Comparison of ENCODE assay signal across 1 cellular context in genomic region chr3:41290306-41290705, GRCh38.
TF ChIP-seq lines count a peak whose summit lies in the region.

No MANE protein-coding gene starts in this region.

TF ChIP-seq in HepG2, 621 proteins besides CTCF, POLR2A, EP300 and RAD21 (continued from another document and continues in another):
- TF ChIP-seq CEBPB (IDR thresholded peaks at IDR 0.05; ENCODE audit: borderline replicate concordance, low read depth, low read length) (peak; percentile 33; the same call in 1 of the 2 replicates), CEBPG (CRISPR knock-in tag; IDR thresholded peaks at IDR 0.05) (peak; percentile 77), EHMT2 (IDR thresholded peaks at IDR 0.05; ENCODE audit: borderline replicate concordance, low read depth, low read length) (peak; percentile 85; the same call in 1 of the 2 replicates), ARID5B (CRISPR knock-in tag; IDR thresholded peaks at IDR 0.05) (no peak), HNF4A (CRISPR knock-in tag; IDR thresholded peaks at IDR 0.05) (peak; percentile 77), KAT7 (CRISPR knock-in tag; IDR thresholded peaks at IDR 0.05; ENCODE audit: borderline replicate concordance) (no peak), HOXA3 (CRISPR knock-in tag; IDR thresholded peaks at IDR 0.05) (no peak), MTERF4 (CRISPR knock-in tag; IDR thresholded peaks at IDR 0.05) (no peak), ZSCAN5A (CRISPR knock-in tag; IDR thresholded peaks at IDR 0.05; ENCODE audit: borderline replicate concordance) (no peak), NFE2 (CRISPR knock-in tag; IDR thresholded peaks at IDR 0.05) (no peak), ZNF629 (CRISPR knock-in tag; conservative IDR thresholded peaks at IDR 0.05) (0 out of 2 replicates have a peak, but pooled peaks have one; percentile 32), NFRKB (IDR thresholded peaks at IDR 0.05) (no peak), YEATS2 (CRISPR knock-in tag; IDR thresholded peaks at IDR 0.05; ENCODE audit: borderline replicate concordance) (no peak), FOXP4 (CRISPR knock-in tag; IDR thresholded peaks at IDR 0.05) (peak; percentile 14; the same call in 1 of the 2 replicates), CEBPZ (IDR thresholded peaks at IDR 0.05; ENCODE audit: low read length) (no peak), FUBP1 (CRISPR knock-in tag; IDR thresholded peaks at IDR 0.05; ENCODE audit: borderline replicate concordance) (no peak), REXO4 (CRISPR knock-in tag; IDR thresholded peaks at IDR 0.05; ENCODE audit: borderline replicate concordance) (no peak), BATF2 (CRISPR knock-in tag; IDR thresholded peaks at IDR 0.05) (no peak), CBFB (CRISPR knock-in tag; IDR thresholded peaks at IDR 0.05) (no peak), HNF4G (IDR thresholded peaks at IDR 0.05; ENCODE audit: borderline replicate concordance, low read depth, low read length) (peak; percentile 62; the same call in 1 of the 2 replicates), HNF4G (CRISPR knock-in tag; IDR thresholded peaks at IDR 0.05; ENCODE audit: borderline replicate concordance, low read depth) (no peak), ZNF34 (CRISPR knock-in tag; IDR thresholded peaks at IDR 0.05; ENCODE audit: borderline replicate concordance) (no peak), ZNF784 (CRISPR knock-in tag; IDR thresholded peaks at IDR 0.05; ENCODE audit: borderline replicate concordance) (no peak), THAP11 (CRISPR knock-in tag; IDR thresholded peaks at IDR 0.05) (no peak), SATB2 (CRISPR knock-in tag; IDR thresholded peaks at IDR 0.05) (no peak), CCAR2 (optimal IDR thresholded peaks at IDR 0.05; ENCODE audit: low read depth, low read length) (no peak), RNF219 (CRISPR knock-in tag; IDR thresholded peaks at IDR 0.05) (no peak), AHDC1 (CRISPR knock-in tag; IDR thresholded peaks at IDR 0.05; ENCODE audit: borderline replicate concordance) (no peak), PAX8 (CRISPR knock-in tag; IDR thresholded peaks at IDR 0.05; ENCODE audit: borderline replicate concordance) (no peak), EED (CRISPR knock-in tag; IDR thresholded peaks at IDR 0.05) (no peak), SOX6 (IDR thresholded peaks at IDR 0.05) (no peak), SOX6 (CRISPR knock-in tag; IDR thresholded peaks at IDR 0.05) (peak; percentile 29; the same call in 1 of the 2 replicates), ZNF564 (CRISPR knock-in tag; IDR thresholded peaks at IDR 0.05) (no peak), SIX1 (CRISPR knock-in tag; IDR thresholded peaks at IDR 0.05; ENCODE audit: borderline replicate concordance) (no peak)
